34 cellular contexts compared by ENCODE assay signal in the genomic region with DNA sequence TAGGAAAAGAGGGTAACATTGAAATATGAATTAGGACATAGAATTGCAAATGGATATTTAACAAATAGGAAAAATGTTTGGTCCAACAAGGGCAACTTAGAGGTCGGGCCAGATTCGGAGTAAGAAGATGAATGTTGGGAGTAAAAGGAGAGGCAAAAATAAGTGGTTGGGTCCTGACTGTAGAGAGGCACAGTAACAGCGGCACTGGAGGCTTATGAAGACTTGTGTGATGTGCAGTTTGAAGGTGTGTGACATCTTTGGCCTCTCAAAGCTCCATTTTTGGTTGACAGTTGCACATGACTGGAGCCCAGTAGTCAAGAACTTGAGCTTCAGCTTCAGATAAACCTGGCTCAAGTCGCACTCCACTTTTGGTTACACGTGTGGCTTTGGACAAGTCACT.
"Had no signal": no experiment of that assay in that cellular context is flagged by ENCODE, and none has a peak within 500 bp of the region (broad histone marks: within the 10 kb centered on the region; RNA-seq: fewer than 3 reads in every experiment).

No MANE protein-coding gene starts in this region.

- H3K9me3 ChIP-seq: MG63 had no signal

- H3K4me3 ChIP-seq: MG63 had no signal

- DNase-seq: Karpas-422, Kasumi-1, MG63, MM.1S, MV-4-11, NCI-H1048, NCI-H1092, NCI-H1092 treated with DMSO at 0.1 percent for 48 hours, NCI-H1105, NCI-H1105 treated with DMSO at 0.1 percent for 48 hours, NCI-H1417, NCI-H1417 treated with DMSO at 0.1 percent for 48 hours, NCI-H1436, NCI-H1436 treated with DMSO at 0.1 percent for 48 hours, NCI-H146, NCI-H1694, NCI-H1694 treated with DMSO at 0.1 percent for 48 hours, NCI-H187, NCI-H187 treated with DMSO at 0.1 percent for 48 hours, NCI-H1930, NCI-H2029, NCI-H2029 treated with DMSO at 0.1 percent for 48 hours, NCI-H2081, NCI-H2081 treated with DMSO at 0.1 percent for 48 hours, NCI-H2107, NCI-H2171, NCI-H2171 treated with DMSO at 0.1 percent for 48 hours, NCI-H2227 treated with DMSO at 0.1 percent for 48 hours, NCI-H226, NCI-H345, NCI-H446, NCI-H446 treated with DMSO at 0.1 percent for 48 hours, NCI-H510A, NCI-H510A treated with DMSO at 0.1 percent for 48 hours had no signal

- H3K36me3 ChIP-seq: MG63 had no signal
